In the genomic region with DNA sequence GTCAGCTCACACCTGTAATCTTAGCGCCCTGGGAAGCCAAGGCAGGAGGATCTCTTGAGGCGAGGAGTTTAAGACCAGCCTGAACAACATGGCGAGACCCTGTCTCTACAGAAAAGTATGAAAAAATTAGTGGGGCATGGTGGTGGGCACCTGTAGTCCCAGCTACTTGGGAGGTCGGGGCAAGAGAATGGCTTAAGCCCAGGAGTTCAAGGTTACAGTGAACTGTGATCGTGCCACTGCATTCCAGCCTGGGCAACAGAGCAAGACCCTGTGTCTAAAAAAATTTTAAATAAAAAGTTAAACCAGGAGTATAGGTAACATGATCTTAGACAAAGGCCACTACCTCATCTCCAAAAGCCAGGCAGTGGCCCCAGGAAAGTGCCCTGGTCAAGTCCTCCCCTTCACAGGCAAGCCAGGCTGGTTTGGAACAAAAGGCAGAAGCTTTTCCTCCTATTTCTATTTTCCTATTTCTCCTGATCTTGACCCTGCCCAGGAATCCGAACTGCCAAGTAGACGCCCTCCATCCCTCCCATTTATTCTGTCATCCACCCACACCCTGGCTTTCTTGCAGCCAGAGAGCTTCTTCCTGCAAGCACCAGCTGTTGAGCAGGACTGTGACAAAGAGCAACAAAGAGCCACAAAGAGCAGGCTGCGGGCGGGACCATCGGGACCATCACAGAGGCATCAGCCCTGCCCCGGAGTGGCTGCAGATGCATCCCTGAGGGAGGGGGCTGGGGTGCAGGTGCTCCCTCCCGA, we compare ENCODE assay signal across 18 cellular contexts.
DNase-seq lines count a peak whose midpoint lies in the region; ATAC-seq, FAIRE-seq and TF ChIP-seq lines count a peak whose summit lies in the region.
"Had no signal": no experiment of that assay in that cellular context is flagged by ENCODE, and none has a peak within 500 bp of the region (broad histone marks: within the 10 kb centered on the region; RNA-seq: fewer than 3 reads in every experiment).

No MANE protein-coding gene starts in this region.

- no peak overlapping the region for H2AFZ ChIP-seq in neural progenitor cell (replicated peaks)

- H3F3A ChIP-seq in neural progenitor cell (ENCODE audit: low read depth), result peaks cover 35% of the 10 kb centered on the region

- no peaks in the 10 kb centered on the region for H3K79me2 ChIP-seq in neural progenitor cell (ENCODE audit: low read depth)

- no peak for TF ChIP-seq POLR2A in A549 (IDR thresholded peaks at IDR 0.05; ENCODE audit: low read length)

- peak overlapping the region; percentile 96 for H3K27ac Mint-ChIP-seq in neural progenitor cell

- WGBS in A549 (ENCODE audit: missing lambda C conversion rate), result 68% methylated on average over 12 of the region's 12 CpGs

- 0 out of 3 replicates have a peak, but pooled peaks cover 5% of the 10 kb centered on the region for H3K4me1 ChIP-seq in A549
- peaks cover 11% of the 10 kb centered on the region; the same call in 1 of the 2 replicates for H3K4me1 ChIP-seq in SJCRH30
- H3K4me1 ChIP-seq in left ventricle myocardium inferior, result peaks cover 67% of the 10 kb centered on the region
- peaks cover 42% of the 10 kb centered on the region for H3K4me1 ChIP-seq in neural progenitor cell
- H3K4me1 ChIP-seq in ascending aorta, result peaks cover 0 to 3% of the 10 kb centered on the region in 2 donors
- H3K4me1 ChIP-seq in HAP-1, result peaks cover 10% of the 10 kb centered on the region
- H3K4me1 ChIP-seq: adrenal gland had no signal

- H3K27me3 ChIP-seq in SJCRH30, result 0 out of 2 replicates have a peak, but pooled peaks cover 2% of the 10 kb centered on the region
- H3K27me3 ChIP-seq in left ventricle myocardium inferior (ENCODE audit: low read depth), result no peaks in the 10 kb centered on the region
- no peaks in the 10 kb centered on the region for H3K27me3 ChIP-seq in neural progenitor cell
- no peaks in the 10 kb centered on the region for H3K27me3 ChIP-seq in ascending aorta
- H3K27me3 ChIP-seq in HAP-1 (ENCODE audit: low read depth), result no peaks in the 10 kb centered on the region

- no peak overlapping the region for H3K27ac ChIP-seq in A549
- no peak overlapping the region for H3K27ac ChIP-seq in SJCRH30
- H3K27ac ChIP-seq in left ventricle myocardium inferior (replicated peaks), result peak overlapping the region; percentile 72
- H3K27ac ChIP-seq in neural progenitor cell, result no peak overlapping the region
- no peak overlapping the region for H3K27ac ChIP-seq in ascending aorta

- DNase-seq in A549 (ENCODE audit: low read depth in 1 of 2, low spot score in 1 of 2), result no peak
- peak; percentile 39 to 55 for DNase-seq in SJCRH30
- DNase-seq in left ventricle myocardium inferior, result no peak
- peak; percentile 71 for DNase-seq in neural progenitor cell (ENCODE audit: low spot score)
- DNase-seq in kidney glomerular epithelial cell (lab: John Stamatoyannopoulos, UW), result no peak
- DNase-seq in ascending aorta (ENCODE audit: low spot score in 2 of 2), result no peak
- DNase-seq in HAP-1 (ENCODE audit: low spot score in 2 of 2), result no peak
- DNase-seq: ACHN, activated T-cell treated with anti-CD3 and anti-CD28 coated beads for 4 hours, DND-41, midbrain, NCI-H1105 treated with DMSO at 0.1 percent for 48 hours, NCI-H774, SIG-M5 had no signal

- peaks cover 16% of the 10 kb centered on the region for H3K9me3 Mint-ChIP-seq in neural progenitor cell

- H3K36me3 ChIP-seq in SJCRH30 (no peaks in the 10 kb centered on the region), left ventricle myocardium inferior (no peaks in the 10 kb centered on the region), neural progenitor cell (no peaks in the 10 kb centered on the region), ascending aorta (no peaks in the 10 kb centered on the region), HAP-1 (replicated peaks) (no peaks in the 10 kb centered on the region)
- H3K36me3 ChIP-seq: adrenal gland had no signal

- H3K9ac ChIP-seq in neural progenitor cell, result no peak overlapping the region

- no peak for ATAC-seq in A549
- ATAC-seq in HG02885 (IDR thresholded peaks at IDR 0.05; ENCODE audit: poor library complexity, unreplicated experiment), result no peak
- ATAC-seq: HCT116 had no signal

- H4K20me1 ChIP-seq in neural progenitor cell (ENCODE audit: low read depth), result no peaks in the 10 kb centered on the region

- intact Hi-C loops in left ventricle myocardium inferior (cut with micrococcal nuclease), result no loop called here
- intact Hi-C loops in ascending aorta (cut with DNase I), result no loop called here

- FAIRE-seq in A549 (lab: Jason Lieb, UNC), result no peak
- FAIRE-seq: GM12892 had no signal

- H3K9me3 ChIP-seq in A549 (no peaks in the 10 kb centered on the region), SJCRH30 (replicated peaks) (no peaks in the 10 kb centered on the region), left ventricle myocardium inferior (replicated peaks) (no peaks in the 10 kb centered on the region), neural progenitor cell (ENCODE audit: low read depth) (no peaks in the 10 kb centered on the region), ascending aorta (no peaks in the 10 kb centered on the region), HAP-1 (no peaks in the 10 kb centered on the region)
- H3K9me3 ChIP-seq: adrenal gland had no signal

- H3K4me2 ChIP-seq in A549 (peak overlapping the region; percentile 28; the same call in 1 of the 3 replicates), neural progenitor cell (peak overlapping the region; percentile 87)

- H3K36me3 Mint-ChIP-seq in neural progenitor cell, result peaks cover 5% of the 10 kb centered on the region

- TF ChIP-seq EP300 in A549 (IDR thresholded peaks at IDR 0.05), result no peak

- TF ChIP-seq CTCF in A549 (IDR thresholded peaks at IDR 0.05) (no peak), left ventricle myocardium inferior (IDR thresholded peaks at IDR 0.05; ENCODE audit: borderline replicate concordance) (no peak), neural progenitor cell (IDR thresholded peaks at IDR 0.05) (no peak), ascending aorta (IDR thresholded peaks at IDR 0.05) (no peak)

- no peak for TF ChIP-seq RAD21 in A549 (conservative IDR thresholded peaks at IDR 0.05 in 1 of 2, IDR thresholded peaks at IDR 0.05 in 1 of 2)

- peaks cover 70% of the 10 kb centered on the region for H3K4me1 Mint-ChIP-seq in neural progenitor cell

- in situ Hi-C loops in HAP-1 (cut with MboI; ENCODE audit: low sequenced_read_pairs), result no loop called here

- CTCF ChIA-PET in A549 (lab: Yijun Ruan, JAX), result no interaction called here

- no peak overlapping the region for H3K4me3 ChIP-seq in A549
- no peak overlapping the region for H3K4me3 ChIP-seq in SJCRH30
- peak overlapping the region; percentile 28 for H3K4me3 ChIP-seq in left ventricle myocardium inferior
- H3K4me3 ChIP-seq in neural progenitor cell, result no peak overlapping the region
- no peak overlapping the region for H3K4me3 ChIP-seq in ascending aorta
- no peak overlapping the region for H3K4me3 ChIP-seq in HAP-1
- H3K4me3 ChIP-seq: adrenal gland had no signal

- POLR2A ChIA-PET in A549 (lab: Yijun Ruan, JAX), result no interaction called here

- peak overlapping the region; percentile 86 for H3K4me3 Mint-ChIP-seq in neural progenitor cell

- H3K27me3 Mint-ChIP-seq in neural progenitor cell (ENCODE audit: insufficient read depth, low read depth), result peaks cover 22% of the 10 kb centered on the region

TF ChIP-seq in A549, 52 proteins besides CTCF, POLR2A, EP300 and RAD21:
- TF ChIP-seq FOSB (CRISPR knock-in tag; IDR thresholded peaks at IDR 0.05) (no peak), RCOR1 (IDR thresholded peaks at IDR 0.05; ENCODE audit: low read depth, low read length) (no peak), RFX5 (IDR thresholded peaks at IDR 0.05) (no peak), NPAS2 (CRISPR knock-in tag; IDR thresholded peaks at IDR 0.05; ENCODE audit: borderline replicate concordance) (no peak), ESRRA (IDR thresholded peaks at IDR 0.05; ENCODE audit: borderline replicate concordance, low read length) (no peak), NR3C1 (IDR thresholded peaks at IDR 0.05) (no peak), FOSL2 (IDR thresholded peaks at IDR 0.05) (no peak), FOSL2 (CRISPR knock-in tag; IDR thresholded peaks at IDR 0.05) (no peak), SREBF2 (IDR thresholded peaks at IDR 0.05) (no peak), MYC (IDR thresholded peaks at IDR 0.05; ENCODE audit: borderline replicate concordance, low read length) (no peak), TP53 (CRISPR knock-in tag; IDR thresholded peaks at IDR 0.05) (no peak), KDM5A (IDR thresholded peaks at IDR 0.05) (no peak), KDM1A (IDR thresholded peaks at IDR 0.05; ENCODE audit: low read depth) (no peak), CBX8 (IDR thresholded peaks at IDR 0.05) (no peak), ZC3H11A (IDR thresholded peaks at IDR 0.05) (no peak), ZSCAN20 (CRISPR knock-in tag; IDR thresholded peaks at IDR 0.05) (no peak), CEBPB (IDR thresholded peaks at IDR 0.05) (no peak), USF2 (IDR thresholded peaks at IDR 0.05) (no peak), SMC3 (IDR thresholded peaks at IDR 0.05) (no peak)

Comparison
In these comparisons a context has a peak if more than half of its experiments do, and no peak if none do; other contexts are left out.
1. DNase-seq: peak in SJCRH30 (2 of 2) and neural progenitor cell (single experiment); none in A549 (0 of 2), left ventricle myocardium inferior (single experiment), kidney glomerular epithelial cell (single experiment), ascending aorta (0 of 2) and HAP-1 (0 of 2).